ENCODE assay signal across 14 cellular contexts in genomic region chr14:68669644-68670343, GRCh38.
DNase-seq lines count a peak whose midpoint lies in the region; ATAC-seq and TF ChIP-seq lines count a peak whose summit lies in the region.
"Had no signal": no experiment of that assay in that cellular context is flagged by ENCODE, and none has a peak within 500 bp of the region (broad histone marks: within the 10 kb centered on the region; RNA-seq: fewer than 3 reads in every experiment).

No MANE protein-coding gene starts in this region.

- peaks cover 17% of the 10 kb centered on the region for H3K4me1 Mint-ChIP-seq in stimulated activated effector memory CD8-positive, alpha-beta T cell treated with anti-CD3 and anti-CD28 coated beads, Interleukin-12 subunit alpha, Interleukin-12 subunit beta, amount 100 ng/mL, for 72 hours

- H3K9me3 ChIP-seq in GM23248 (ENCODE audit: low read depth) (no peaks in the 10 kb centered on the region), lower lobe of right lung (no peaks in the 10 kb centered on the region), mucosa of descending colon (no peaks in the 10 kb centered on the region)

- peak overlapping the region; percentile 37; the same call in 1 of the 2 replicates for H2AFZ ChIP-seq in GM23248

- H3K9me3 Mint-ChIP-seq in stimulated activated effector memory CD8-positive, alpha-beta T cell treated with anti-CD3 and anti-CD28 coated beads, Interleukin-12 subunit alpha, Interleukin-12 subunit beta, amount 100 ng/mL, for 72 hours: peaks cover 2% of the 10 kb centered on the region
- peaks cover 0 to 6% of the 10 kb centered on the region in 2 donors for H3K9me3 Mint-ChIP-seq in activated naive CD4-positive, alpha-beta T cell treated with anti-CD3 and anti-CD28 coated beads, Interleukin-2, amount 50 U/mL, for 72 hours
- H3K9me3 Mint-ChIP-seq: memory B cell had no signal

- H3K4me3 ChIP-seq in GM23248 (no peak overlapping the region), coronary artery (no peak overlapping the region), lower lobe of right lung (no peak overlapping the region), mucosa of descending colon (no peak overlapping the region)

- no peak overlapping the region for H3K4me3 Mint-ChIP-seq in stimulated activated effector memory CD8-positive, alpha-beta T cell treated with anti-CD3 and anti-CD28 coated beads, Interleukin-12 subunit alpha, Interleukin-12 subunit beta, amount 100 ng/mL, for 72 hours
- H3K4me3 Mint-ChIP-seq: memory B cell had no signal

- peak; percentile 9 for DNase-seq in GM23248
- peak; percentile 73 for DNase-seq in coronary artery (ENCODE audit: low spot score)
- no peak for DNase-seq in lower lobe of right lung
- no peak for DNase-seq in stimulated activated effector memory CD8-positive, alpha-beta T cell treated with anti-CD3 and anti-CD28 coated beads, Interleukin-12 subunit alpha, Interleukin-12 subunit beta, amount 100 ng/mL, for 72 hours (ENCODE audit: low spot score in 2 of 2)
- DNase-seq in mucosa of descending colon: no peak
- no peak for DNase-seq in NOMO-1 (lab: John Stamatoyannopoulos, UW; ENCODE audit: unreplicated experiment in 2 of 2)
- DNase-seq in activated naive CD4-positive, alpha-beta T cell treated with anti-CD3 and anti-CD28 coated beads, Interleukin-2, amount 50 U/mL, for 72 hours (ENCODE audit: low spot score in 2 of 2): no peak
- no peak for DNase-seq in stimulated activated CD4-positive, alpha-beta T cell treated with anti-CD3 and anti-CD28 coated beads, Interleukin-2, amount 100 ng/mL, for 24 hours
- DNase-seq: anterior cingulate cortex, hippocampal formation, NCI-H2227 treated with DMSO at 0.1 percent for 48 hours, T1000 had no signal

- peaks cover 3% of the 10 kb centered on the region for H3K36me3 Mint-ChIP-seq in stimulated activated effector memory CD8-positive, alpha-beta T cell treated with anti-CD3 and anti-CD28 coated beads, Interleukin-12 subunit alpha, Interleukin-12 subunit beta, amount 100 ng/mL, for 72 hours
- no peaks in the 10 kb centered on the region for H3K36me3 Mint-ChIP-seq in activated naive CD4-positive, alpha-beta T cell treated with anti-CD3 and anti-CD28 coated beads, Interleukin-2, amount 50 U/mL, for 72 hours

- H3F3A ChIP-seq in GM23248 (ENCODE audit: insufficient read depth): peaks cover 52% of the 10 kb centered on the region

- ATAC-seq in lower lobe of right lung: peak in 1 of 2 donors; percentile 31
- ATAC-seq in stimulated activated effector memory CD8-positive, alpha-beta T cell treated with anti-CD3 and anti-CD28 coated beads, Interleukin-12 subunit alpha, Interleukin-12 subunit beta, amount 100 ng/mL, for 72 hours: no peak
- no peak for ATAC-seq in mucosa of descending colon
- ATAC-seq in activated naive CD4-positive, alpha-beta T cell treated with anti-CD3 and anti-CD28 coated beads, Interleukin-2, amount 50 U/mL, for 72 hours: no peak
- ATAC-seq: PC-3 had no signal

- H3K4me1 ChIP-seq in GM23248 (ENCODE audit: insufficient read depth): peaks cover 56% of the 10 kb centered on the region
- peaks cover 70% of the 10 kb centered on the region for H3K4me1 ChIP-seq in lower lobe of right lung
- H3K4me1 ChIP-seq in mucosa of descending colon (ENCODE audit: low read depth): no peaks in the 10 kb centered on the region

- H4K20me1 ChIP-seq in GM23248 (ENCODE audit: insufficient read depth): no peaks in the 10 kb centered on the region

- H3K9me2 ChIP-seq in GM23248 (ENCODE audit: insufficient read depth): no peaks in the 10 kb centered on the region

- H3K4me2 ChIP-seq in GM23248 (ENCODE audit: unreplicated experiment): no peak overlapping the region

- H3K27ac ChIP-seq in GM23248 (no peak overlapping the region), coronary artery (peak overlapping the region; percentile 53 to 64), lower lobe of right lung (peak overlapping the region; percentile 57)

- WGBS in GM23248 (ENCODE audit: low coverage in 1 of 2, low lambda C conversion rate in 2 of 2, missing lambda C conversion rate in 2 of 2), 2 experiments: 33 to 39% methylated on average over 13 of the region's 13 CpGs

- intact Hi-C loops in lower lobe of right lung (cut with DNase I) (no loop called here), mucosa of descending colon (cut with DNase I, micrococcal nuclease) (no loop called here)

- H3K9ac ChIP-seq in GM23248: no peak overlapping the region

- H3K27ac Mint-ChIP-seq in stimulated activated effector memory CD8-positive, alpha-beta T cell treated with anti-CD3 and anti-CD28 coated beads, Interleukin-12 subunit alpha, Interleukin-12 subunit beta, amount 100 ng/mL, for 72 hours: peak overlapping the region; percentile 50
- peak overlapping the region in 1 of 2 donors; percentile 56 for H3K27ac Mint-ChIP-seq in activated naive CD4-positive, alpha-beta T cell treated with anti-CD3 and anti-CD28 coated beads, Interleukin-2, amount 50 U/mL, for 72 hours

- no peaks in the 10 kb centered on the region for H3K27me3 ChIP-seq in GM23248 (replicated peaks; ENCODE audit: insufficient read depth)
- no peaks in the 10 kb centered on the region for H3K27me3 ChIP-seq in lower lobe of right lung (ENCODE audit: low read depth)

- no peaks in the 10 kb centered on the region for H3K79me2 ChIP-seq in GM23248 (ENCODE audit: insufficient read depth)

- TF ChIP-seq CTCF in coronary artery (IDR thresholded peaks at IDR 0.05) (no peak), lower lobe of right lung (IDR thresholded peaks at IDR 0.05) (no peak), mucosa of descending colon (IDR thresholded peaks at IDR 0.05) (no peak)

- in situ Hi-C loops in GM23248 (cut with MboI): no loop called here

- H3K36me3 ChIP-seq in GM23248 (ENCODE audit: low read depth): no peaks in the 10 kb centered on the region
- no peaks in the 10 kb centered on the region for H3K36me3 ChIP-seq in lower lobe of right lung
- H3K36me3 ChIP-seq in mucosa of descending colon (ENCODE audit: low read depth): no peaks in the 10 kb centered on the region

Comparison
In these comparisons a context has a peak if more than half of its experiments do, and no peak if none do; other contexts are left out.
1. DNase-seq: peak in GM23248 (single experiment) and coronary artery (single experiment); none in lower lobe of right lung (single experiment), stimulated activated effector memory CD8-positive, alpha-beta T cell treated with anti-CD3 and anti-CD28 coated beads, Interleukin-12 subunit alpha, Interleukin-12 subunit beta, amount 100 ng/mL, for 72 hours (0 of 2), mucosa of descending colon (0 of 3), NOMO-1 (0 of 2), activated naive CD4-positive, alpha-beta T cell treated with anti-CD3 and anti-CD28 coated beads, Interleukin-2, amount 50 U/mL, for 72 hours (0 of 2) and stimulated activated CD4-positive, alpha-beta T cell treated with anti-CD3 and anti-CD28 coated beads, Interleukin-2, amount 100 ng/mL, for 24 hours (0 of 2).